Comparison of ENCODE assay signal across 23 cellular contexts in genomic region chr2:208227581-208228232, GRCh38. TPM values are rescaled to one million over a fixed set of nuclear protein-coding genes. Genes with fewer than 3 reads are reported as not detected.
DNase-seq lines count a peak whose midpoint lies in the region; ATAC-seq, FAIRE-seq and TF ChIP-seq lines count a peak whose summit lies in the region.
"Had no signal": no experiment of that assay in that cellular context is flagged by ENCODE, and none has a peak within 500 bp of the region (broad histone marks: within the 10 kb centered on the region; RNA-seq: fewer than 3 reads in every experiment).

No MANE protein-coding gene starts in this region.

- no peaks in the 10 kb centered on the region for H3K36me3 ChIP-seq in K562 (ENCODE audit: control insufficient read depth, insufficient read depth, low read length)
- no peaks in the 10 kb centered on the region for H3K36me3 ChIP-seq in upper lobe of right lung
- H3K36me3 ChIP-seq: BE2C, HAP-1 had no signal

- no TSS peak for BruUV-seq in K562 (replicated peaks; lab: Mats Ljungman, UMichigan)

- no peak for TF ChIP-seq EP300 in K562 (IDR thresholded peaks at IDR 0.05; ENCODE audit: low read length)

- CTCF ChIA-PET in WTC11 (lab: Charles Lee) = no interaction called here
- CTCF ChIA-PET in K562 (lab: Yijun Ruan, JAX; ENCODE audit: low intra/inter-chr PET ratio) = no interaction called here

- TF ChIP-seq RAD21 in K562 (CRISPR knock-in tag; conservative IDR thresholded peaks at IDR 0.05 in 1 of 2, IDR thresholded peaks at IDR 0.05 in 1 of 2) = no peak

- H3K4me1 Mint-ChIP-seq in WTC11 = no peaks in the 10 kb centered on the region
- H3K4me1 Mint-ChIP-seq: CD8-positive, alpha-beta memory T cell had no signal

- no peak overlapping the region for H3K4me3 Mint-ChIP-seq in WTC11
- H3K4me3 Mint-ChIP-seq: CD4-positive, CD25-positive, alpha-beta regulatory T cell; CD8-positive, alpha-beta memory T cell had no signal

- no peak overlapping the region for H3K27ac ChIP-seq in K562 (ENCODE audit: extremely low read depth, low read depth, low read length)
- no peak overlapping the region for H3K27ac ChIP-seq in upper lobe of right lung
- H3K27ac ChIP-seq: GM23248 had no signal

- TF ChIP-seq POLR2A in K562 (conservative IDR thresholded peaks at IDR 0.05) = no peak
- TF ChIP-seq POLR2A in GM18505 (IDR thresholded peaks at IDR 0.05; ENCODE audit: borderline replicate concordance, extremely low read depth, insufficient read depth, insufficient read length) = no peak

- H3K27me3 Mint-ChIP-seq in WTC11 (ENCODE audit: low read depth) = no peaks in the 10 kb centered on the region

- H3K9me3 Mint-ChIP-seq in WTC11 = peaks cover 43% of the 10 kb centered on the region

- H3K4me2 ChIP-seq in K562 (ENCODE audit: insufficient read depth, low read length) = no peak overlapping the region

- 89% methylated on average over 8 of the region's 33 CpGs for WGBS in K562 (ENCODE audit: insufficient coverage, low coverage, missing lambda C conversion rate)

- TF ChIP-seq CTCF in WTC11 (IDR thresholded peaks at IDR 0.05) = no peak
- no peak for TF ChIP-seq CTCF in K562 (IDR thresholded peaks at IDR 0.05 in 2 of 3, conservative IDR thresholded peaks at IDR 0.05 in 1 of 3; ENCODE audit: insufficient read depth in 2 of 3, low read depth in 1 of 3, low read length in 3 of 3)
- TF ChIP-seq CTCF in upper lobe of right lung (IDR thresholded peaks at IDR 0.05) = no peak

- H3K4me3 ChIP-seq in K562 = no peak overlapping the region
- H3K4me3 ChIP-seq in upper lobe of right lung = no peak overlapping the region
- H3K4me3 ChIP-seq: GM12878, GM23248, HAP-1 had no signal

- in situ Hi-C loops in K562 (cut with MboI) = no loop called here

- ATAC-seq in WTC11 (no peak), K562 (no peak), sciatic nerve (peak; percentile 13), upper lobe of right lung (peak; percentile 25), GM21423 (IDR thresholded peaks at IDR 0.05; ENCODE audit: unreplicated experiment) (no peak), GM18505 (IDR thresholded peaks at IDR 0.05; ENCODE audit: unreplicated experiment) (no peak)
- ATAC-seq: GM12878 had no signal

- no peak overlapping the region for H3K27ac Mint-ChIP-seq in WTC11
- H3K27ac Mint-ChIP-seq: CD4-positive, CD25-positive, alpha-beta regulatory T cell had no signal

- H3K9me1 ChIP-seq in K562 (ENCODE audit: control insufficient read depth, insufficient read depth, low read length) = no peaks in the 10 kb centered on the region

- POLR2A ChIA-PET in WTC11 (lab: Charles Lee) = interaction anchor here (0.6 kb wide), 1 partner anchor 90 kb away, joined by 3 read pairs; no protein-coding TSS in a partner anchor
- POLR2A ChIA-PET in K562 (lab: Yijun Ruan, JAX) = interaction anchor here (0.5 to 2.9 kb wide), 3 partner anchors 14 to 59 kb away, joined by 3 to 9 read pairs (median 3); no protein-coding TSS in a partner anchor

- H3K36me3 Mint-ChIP-seq in WTC11 = peaks cover 13% of the 10 kb centered on the region
- H3K36me3 Mint-ChIP-seq: CD4-positive, CD25-positive, alpha-beta regulatory T cell had no signal

- H3K4me1 ChIP-seq in K562 (replicated peaks in 1 of 2; ENCODE audit: control insufficient read depth in 2 of 2, insufficient read depth in 2 of 2, low read length in 2 of 2) (peaks cover 1 to 7% of the 10 kb centered on the region in 2 experiments; a peak in 1 of 5 replicates), upper lobe of right lung (no peaks in the 10 kb centered on the region)
- H3K4me1 ChIP-seq: BE2C, HAP-1 had no signal

- intact Hi-C loops in K562 (cut with micrococcal nuclease) (no loop called here), sciatic nerve (cut with DNase I) (no loop called here), upper lobe of right lung (cut with DNase I) (no loop called here)

- DNase-seq in WTC11 (ENCODE audit: low spot score) (no peak), K562 (ENCODE audit: extremely low read depth in 1 of 4, low spot score in 3 of 4) (no peak), sciatic nerve (ENCODE audit: low spot score) (no peak), upper lobe of right lung (no peak)
- DNase-seq: ACHN; BE2C; C1 segment of cervical spinal cord; CD4-positive, CD25-positive, alpha-beta regulatory T cell; CD8-positive, alpha-beta memory T cell; COR-L47; DMS 273 treated with DMSO at 0.1 percent for 48 hours; DMS53; DND-41; EL had no signal

- no peaks in the 10 kb centered on the region for H3K27me3 ChIP-seq in K562 (ENCODE audit: control insufficient read depth in 2 of 2, insufficient read depth in 2 of 2, low read length in 2 of 2)
- H3K27me3 ChIP-seq in upper lobe of right lung = no peaks in the 10 kb centered on the region
- H3K27me3 ChIP-seq: BE2C had no signal

- no peaks in the 10 kb centered on the region for H4K20me1 ChIP-seq in K562 (replicated peaks; ENCODE audit: control insufficient read depth, insufficient read depth, low read length)

- H2AFZ ChIP-seq in K562 (ENCODE audit: low read depth, low read length) = no peak overlapping the region
- H2AFZ ChIP-seq: GM23248 had no signal

- FAIRE-seq in K562 (lab: Jason Lieb, UNC) = no peak
- FAIRE-seq: A204.1, GM12878, GM18507 had no signal

- H3K9me3 ChIP-seq in K562 (replicated peaks; ENCODE audit: control insufficient read depth, insufficient read depth, low read depth, low read length) (no peaks in the 10 kb centered on the region), upper lobe of right lung (no peaks in the 10 kb centered on the region)
- H3K9me3 ChIP-seq: BE2C had no signal

- no peak overlapping the region for H3K9ac ChIP-seq in K562 (ENCODE audit: insufficient read depth in 1 of 2, low read depth in 2 of 2, low read length in 2 of 2)
- H3K9ac ChIP-seq: GM23248 had no signal

- no peaks in the 10 kb centered on the region for H3K79me2 ChIP-seq in K562 (ENCODE audit: control insufficient read depth, insufficient read depth, low read length)

RNA-seq across cellular contexts. Expression of gene IDH1, which starts 27.2 kb away (rescaled TPM):
- 280 to 352 TPM (median 291 TPM) in 3 replicates for total RNA-seq in WTC11 (2021)
- total RNA-seq in K562 (2011; cell fraction: chromatin; rRNA removed; ENCODE audit: low replicate concordance) = 74.6 and 149 TPM in 2 replicates
- total RNA-seq in K562 (2011; cell fraction: nucleolus; rRNA removed) = 48.2 and 61.6 TPM in 2 replicates
- total RNA-seq in K562 (2011; cell fraction: nucleoplasm; rRNA removed) = 74.6 and 93.9 TPM in 2 replicates
- total RNA-seq in K562 (2014; rRNA removed) = 61.9 and 65.9 TPM in 2 replicates
- total RNA-seq in K562 (2014; rRNA removed; fragmentation: Illumina TruSeq; extraction: Trizol) = 108 and 114 TPM in 2 replicates
- 94.4 and 101 TPM in 2 replicates for total RNA-seq in K562 (2015; rRNA removed; fragmentation: Illumina TruSeq; extraction: Trizol)
- 75.1 and 80.8 TPM in 2 replicates for total RNA-seq in K562 (2021)
- 86.7 and 96.4 TPM in 2 replicates for polyA plus RNA-seq in K562 (2011; rRNA removed)
- 16.7 and 52.0 TPM in 2 replicates for polyA plus RNA-seq in K562 (2011; cell fraction: cytosol; rRNA removed)
- polyA plus RNA-seq in K562 (2011; cell fraction: nucleus; rRNA removed) = 53.6 and 109 TPM in 2 replicates
- polyA plus RNA-seq in K562 (2012) = 64.8 and 261 TPM in 2 replicates
- polyA plus RNA-seq in K562 (2014; fragmentation: Illumina TruSeq; extraction: Trizol) = 93.5 and 108 TPM in 2 replicates
- polyA plus RNA-seq in K562 (2014; fragmentation: Nextera tagmentation; extraction: Ambion mirVana) = 100 to 1,000 TPM; 135 to 194 TPM
- 92.6 and 103 TPM in 2 replicates for polyA plus RNA-seq in K562 (2014; rRNA removed)
- polyA minus RNA-seq in K562 (2011; rRNA and poly(A)+ RNA removed) = 93.3 and 121 TPM in 2 replicates
- 26.4 and 30.7 TPM in 2 replicates for polyA minus RNA-seq in K562 (2011; cell fraction: cytosol; rRNA and poly(A)+ RNA removed)
- polyA minus RNA-seq in K562 (2011; cell fraction: nucleus; rRNA and poly(A)+ RNA removed) = 38.6 and 77.4 TPM in 2 replicates
- 78.4 TPM for total RNA-seq in sciatic nerve
- 116 TPM for total RNA-seq in upper lobe of right lung

RNA-seq across cellular contexts. Expression of gene C2orf80, which starts 37.9 kb away (rescaled TPM):
- 0.39 to 0.96 TPM (median 0.87 TPM) in 3 replicates for total RNA-seq in WTC11 (2021)
- not detected in 2 replicates for total RNA-seq in K562 (2011; cell fraction: chromatin; rRNA removed; ENCODE audit: low replicate concordance)
- not detected in 2 replicates for total RNA-seq in K562 (2011; cell fraction: nucleolus; rRNA removed)
- not detected in 2 replicates for total RNA-seq in K562 (2011; cell fraction: nucleoplasm; rRNA removed)
- not detected in 2 replicates for total RNA-seq in K562 (2014; rRNA removed)
- not detected in 2 replicates for total RNA-seq in K562 (2014; rRNA removed; fragmentation: Illumina TruSeq; extraction: Trizol)
- not detected in 2 replicates for total RNA-seq in K562 (2015; rRNA removed; fragmentation: Illumina TruSeq; extraction: Trizol)
- not detected in 2 replicates for total RNA-seq in K562 (2021)
- polyA plus RNA-seq in K562 (2011; rRNA removed) = not detected in 2 replicates
- not detected in 2 replicates for polyA plus RNA-seq in K562 (2011; cell fraction: cytosol; rRNA removed)
- not detected in 2 replicates for polyA plus RNA-seq in K562 (2011; cell fraction: nucleus; rRNA removed)
- 0.10 TPM in 1 of 2 replicates, not detected in the other for polyA plus RNA-seq in K562 (2012)
- not detected in 2 replicates for polyA plus RNA-seq in K562 (2014; fragmentation: Illumina TruSeq; extraction: Trizol)
- not detected for polyA plus RNA-seq in K562 (2014; fragmentation: Nextera tagmentation; extraction: Ambion mirVana)
- polyA plus RNA-seq in K562 (2014; rRNA removed) = not detected in 2 replicates
- polyA minus RNA-seq in K562 (2011; rRNA and poly(A)+ RNA removed) = not detected in 2 replicates
- not detected in 2 replicates for polyA minus RNA-seq in K562 (2011; cell fraction: cytosol; rRNA and poly(A)+ RNA removed)
- not detected in 2 replicates for polyA minus RNA-seq in K562 (2011; cell fraction: nucleus; rRNA and poly(A)+ RNA removed)
- not detected for total RNA-seq in sciatic nerve
- not detected for total RNA-seq in upper lobe of right lung
- total RNA-seq: CD4-positive, CD25-positive, alpha-beta regulatory T cell; CD8-positive, alpha-beta memory T cell; GM12878; GM23248; H4; HT-29 had no signal
- polyA plus RNA-seq: CD4-positive, CD25-positive, alpha-beta regulatory T cell; CD8-positive, alpha-beta memory T cell; GM12878; GM23248 had no signal

RNA-seq across cellular contexts. Expression of gene PIKFYVE, which starts 38.3 kb away (rescaled TPM):
- 28.9 to 36.1 TPM (median 33.6 TPM) in 3 replicates for total RNA-seq in WTC11 (2021)
- total RNA-seq in K562 (2011; cell fraction: chromatin; rRNA removed; ENCODE audit: low replicate concordance) = 74.2 and 145 TPM in 2 replicates
- total RNA-seq in K562 (2011; cell fraction: nucleolus; rRNA removed) = 25.2 and 33.8 TPM in 2 replicates
- 50.8 and 66.7 TPM in 2 replicates for total RNA-seq in K562 (2011; cell fraction: nucleoplasm; rRNA removed)
- 14.4 and 14.9 TPM in 2 replicates for total RNA-seq in K562 (2014; rRNA removed)
- total RNA-seq in K562 (2014; rRNA removed; fragmentation: Illumina TruSeq; extraction: Trizol) = 22.7 and 24.8 TPM in 2 replicates
- 18.9 and 19.1 TPM in 2 replicates for total RNA-seq in K562 (2015; rRNA removed; fragmentation: Illumina TruSeq; extraction: Trizol)
- total RNA-seq in K562 (2021) = 17.1 and 19.0 TPM in 2 replicates
- polyA plus RNA-seq in K562 (2011; rRNA removed) = 18.4 and 25.6 TPM in 2 replicates
- polyA plus RNA-seq in K562 (2011; cell fraction: cytosol; rRNA removed) = 6.2 and 11.1 TPM in 2 replicates
- 23.8 and 27.2 TPM in 2 replicates for polyA plus RNA-seq in K562 (2011; cell fraction: nucleus; rRNA removed)
- 9.0 and 11.3 TPM in 2 replicates for polyA plus RNA-seq in K562 (2012)
- 14.5 and 16.7 TPM in 2 replicates for polyA plus RNA-seq in K562 (2014; fragmentation: Illumina TruSeq; extraction: Trizol)
- 1 to 10 TPM; 3.6 to 3.7 TPM for polyA plus RNA-seq in K562 (2014; fragmentation: Nextera tagmentation; extraction: Ambion mirVana)
- 11.5 and 11.8 TPM in 2 replicates for polyA plus RNA-seq in K562 (2014; rRNA removed)
- 57.8 and 62.6 TPM in 2 replicates for polyA minus RNA-seq in K562 (2011; rRNA and poly(A)+ RNA removed)
- polyA minus RNA-seq in K562 (2011; cell fraction: cytosol; rRNA and poly(A)+ RNA removed) = 18.7 and 22.4 TPM in 2 replicates
- 46.2 and 82.2 TPM in 2 replicates for polyA minus RNA-seq in K562 (2011; cell fraction: nucleus; rRNA and poly(A)+ RNA removed)
- 59.0 TPM for total RNA-seq in sciatic nerve
- 32.5 TPM for total RNA-seq in upper lobe of right lung

Comparison
In these comparisons a context has a peak if more than half of its experiments do, and no peak if none do; other contexts are left out.
1. ATAC-seq: peak in sciatic nerve (single experiment) and upper lobe of right lung (single experiment); none in WTC11 (single experiment), K562 (single experiment), GM21423 (single experiment) and GM18505 (single experiment).